25 cellular contexts compared by ENCODE assay signal in genomic region chr10:53978292-53978691, GRCh38.
"Had no signal": no experiment of that assay in that cellular context is flagged by ENCODE, and none has a peak within 500 bp of the region (broad histone marks: within the 10 kb centered on the region; RNA-seq: fewer than 3 reads in every experiment).

No MANE protein-coding gene starts in this region.

- H3K36me3 ChIP-seq: MG63 had no signal

- H3K27me3 ChIP-seq: MG63 had no signal

- ATAC-seq: HepG2, Panc1, PC-3 had no signal

- H3K27ac ChIP-seq: RWPE1 had no signal

- H3K9me3 ChIP-seq: MG63 had no signal

- H3K4me2 ChIP-seq: SK-N-SH had no signal

- DNase-seq: IMR-90, Karpas-422, KG1, MG63, NCI-H1092, NCI-H1105 treated with DMSO at 0.1 percent for 48 hours, NCI-H1417 treated with DMSO at 0.1 percent for 48 hours, NCI-H146, NCI-H1694 treated with DMSO at 0.1 percent for 48 hours, NCI-H1930, NCI-H2081, NCI-H2171, NCI-H226, NCI-H446, NCI-H510A, NCI-H524 treated with DMSO at 0.1 percent for 48 hours, NCI-H69, NCI-H774, PC-3, SHP77, SK-N-SH, SW 1271 had no signal

- H3K9ac ChIP-seq: SK-N-SH had no signal

- H3K4me3 ChIP-seq: MG63 had no signal
